Comparison of ENCODE assay signal across 8 cellular contexts in the genomic region with DNA sequence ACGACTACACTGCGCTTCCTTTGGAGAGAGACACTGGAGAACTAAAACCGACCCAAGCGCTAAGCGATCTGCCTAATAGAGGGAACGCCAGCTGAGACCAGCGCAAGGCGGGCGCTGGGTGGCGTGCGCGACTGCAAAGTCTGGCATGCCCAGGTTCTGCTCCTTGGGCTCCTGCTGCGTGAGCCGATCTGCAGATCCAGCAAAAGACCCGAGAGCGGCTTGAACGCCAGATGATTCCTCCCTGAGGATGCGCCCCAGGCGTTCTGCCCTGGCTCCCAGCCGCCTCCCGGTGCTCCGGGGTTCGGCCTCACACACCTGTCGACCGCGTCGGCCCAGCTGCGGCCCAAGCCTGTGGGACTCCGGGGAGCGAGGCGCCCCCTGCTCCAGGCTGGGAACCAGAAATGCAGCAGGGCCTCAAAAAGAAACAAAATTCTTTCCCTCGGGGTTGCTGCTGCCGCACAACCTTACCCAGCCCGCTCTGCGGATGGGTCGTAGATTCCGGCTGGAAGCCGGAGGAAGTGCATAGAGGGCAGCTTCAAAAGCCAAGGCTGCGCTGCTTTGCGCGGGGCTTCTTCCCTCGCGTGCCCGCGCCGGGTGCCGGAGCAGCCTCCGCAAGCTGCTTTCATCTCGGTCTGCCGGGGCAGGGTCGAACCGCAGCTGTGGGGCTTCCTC. TPM values are rescaled to one million over a fixed set of nuclear protein-coding genes. Genes with fewer than 3 reads are reported as not detected.
A peak's percentile ranks its signal among the peaks of the same experiment; 100 is the strongest.
DNase-seq lines count a peak whose midpoint lies in the region; ATAC-seq and TF ChIP-seq lines count a peak whose summit lies in the region.

No MANE protein-coding gene starts in this region.

- no peak for TF ChIP-seq POLR2A in thyroid gland (IDR thresholded peaks at IDR 0.05)

- peak; percentile 96 for ATAC-seq in GM21360 (IDR thresholded peaks at IDR 0.05; ENCODE audit: unreplicated experiment)

- DNase-seq in DMS 273 (lab: John Stamatoyannopoulos, UW; ENCODE audit: unreplicated experiment) (peak; percentile 95), HK-2 (ENCODE audit: unreplicated experiment) (peak; percentile 47), NT2/D1 (ENCODE audit: low read depth, low spot score) (peak; percentile 66), activated T-helper 1 cell treated with Interleukin-2 at 50 U/mL for 16 hours (ENCODE audit: low read depth) (peak; percentile 47), fibroblast of peridontal ligament (ENCODE audit: extremely low read depth) (peak; percentile 51), neural crest cell (ENCODE audit: low read depth, low spot score) (peak; percentile 55), thyroid gland (peak; percentile 80 to 84)

- H3K4me3 ChIP-seq in NT2/D1 (ENCODE audit: insufficient read length, low read depth) (peak overlapping the region; percentile 42), thyroid gland (replicated peaks in 1 of 3) (peak overlapping the region in 2 of 3 donors; percentile 9 to 33)

- H3K27ac Mint-ChIP-seq in neural crest cell (ENCODE audit: unreplicated experiment), result no peak overlapping the region

- no peak overlapping the region for H3K27ac ChIP-seq in thyroid gland

- H3K36me3 Mint-ChIP-seq in neural crest cell (ENCODE audit: low read depth), result no peaks in the 10 kb centered on the region

- H3K9me3 ChIP-seq in NT2/D1 (ENCODE audit: insufficient read depth, low read length), result no peaks in the 10 kb centered on the region
- no peaks in the 10 kb centered on the region for H3K9me3 ChIP-seq in thyroid gland

- H3K4me1 Mint-ChIP-seq in neural crest cell, result peaks cover 19% of the 10 kb centered on the region

- peaks cover 90% of the 10 kb centered on the region for H3K27me3 ChIP-seq in NT2/D1 (ENCODE audit: insufficient read depth, insufficient read length)
- H3K27me3 ChIP-seq in thyroid gland, result peaks cover 35% of the 10 kb centered on the region

- no peaks in the 10 kb centered on the region for H3K9me3 Mint-ChIP-seq in neural crest cell

- H3K4me1 ChIP-seq in NT2/D1 (ENCODE audit: insufficient read depth, insufficient read length) (no peaks in the 10 kb centered on the region), thyroid gland (peaks cover 7 to 20% of the 10 kb centered on the region in 2 donors)

- no peaks in the 10 kb centered on the region for H3K36me3 ChIP-seq in NT2/D1 (ENCODE audit: insufficient read depth, insufficient read length, low read length)
- H3K36me3 ChIP-seq in thyroid gland, result no peaks in the 10 kb centered on the region

- intact Hi-C loops in thyroid gland (cut with DNase I), result no loop called here

- TF ChIP-seq CTCF in neural crest cell (conservative IDR thresholded peaks at IDR 0.05) (peak; percentile 60), thyroid gland (IDR thresholded peaks at IDR 0.05) (peak in 5 of 6 experiments; percentile 14 to 69 (median 52))

- H3K4me3 Mint-ChIP-seq in neural crest cell, result peak overlapping the region; percentile 86

- WGBS in thyroid gland, 2 donors, result 1 to 3% methylated on average over 26 to 42 of the region's 52 CpGs

- peak overlapping the region; percentile 51 for H3K9ac ChIP-seq in NT2/D1 (ENCODE audit: insufficient read length, low read depth)

- H3K27me3 Mint-ChIP-seq in neural crest cell (ENCODE audit: low read depth), result peaks cover 92% of the 10 kb centered on the region

RNA-seq across cellular contexts. Expression of gene PRDM13, which starts 17.9 kb away (rescaled TPM):
- total RNA-seq in neural crest cell (0.09 and 0.14 TPM in 2 replicates), thyroid gland (not detected)

RNA-seq across cellular contexts. Expression of gene CCNC, which starts 20.3 kb away (rescaled TPM):
- 45.5 and 56.4 TPM in 2 replicates for total RNA-seq in neural crest cell
- 100 to 1,000 TPM in 1 of 4 donors, 10 to 100 TPM in 3; 74.2 to 393 (median 92.2) TPM for total RNA-seq in thyroid gland
